ENCODE assay signal across 9 cellular contexts in the genomic region with DNA sequence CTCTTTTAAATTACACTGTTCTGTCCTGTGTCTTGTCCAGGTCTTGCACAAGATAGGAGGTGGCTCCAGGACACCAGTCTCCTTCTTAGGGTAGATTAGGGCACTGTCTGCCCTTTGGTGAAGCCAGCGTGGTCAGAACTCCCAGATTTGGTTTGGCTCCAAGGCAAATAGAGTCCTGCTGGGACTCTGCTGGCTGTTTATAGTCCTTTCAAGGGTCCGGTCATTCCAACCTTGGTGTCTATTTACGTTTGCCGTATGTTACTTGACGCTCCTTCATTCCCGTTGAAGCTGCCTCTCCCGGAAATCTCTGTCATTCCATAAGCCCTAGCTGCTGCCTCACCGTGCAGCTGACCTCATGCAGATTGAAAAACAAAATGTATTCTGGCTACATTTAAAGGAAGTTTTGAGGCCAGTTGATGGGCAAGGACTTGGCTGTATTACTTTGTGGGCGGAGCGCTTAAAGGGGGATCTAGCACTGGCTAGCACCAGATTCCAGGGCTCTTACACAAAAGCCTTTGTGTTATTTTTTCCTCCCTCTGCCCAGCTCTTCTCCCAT.
A peak's percentile ranks its signal among the peaks of the same experiment; 100 is the strongest.
DNase-seq lines count a peak whose midpoint lies in the region; ATAC-seq lines count a peak whose summit lies in the region.
"Had no signal": no experiment of that assay in that cellular context is flagged by ENCODE, and none has a peak within 500 bp of the region (broad histone marks: within the 10 kb centered on the region; RNA-seq: fewer than 3 reads in every experiment).

No MANE protein-coding gene starts in this region.

- peak overlapping the region; percentile 100 for H3K27ac ChIP-seq in substantia nigra (ENCODE audit: low read depth, low read length, poor library complexity, severe bottlenecking)

- ATAC-seq in left lobe of liver (peak; percentile 91), HG02678 (IDR thresholded peaks at IDR 0.05; ENCODE audit: unreplicated experiment) (no peak), HG03108 (IDR thresholded peaks at IDR 0.05; ENCODE audit: unreplicated experiment) (no peak)
- ATAC-seq: HCT116 had no signal

- peak; percentile 96 for DNase-seq in HS-27A (ENCODE audit: low read depth)
- DNase-seq in cerebellar cortex (ENCODE audit: low spot score): peak; percentile 40
- DNase-seq in left lobe of liver (ENCODE audit: low spot score): peak; percentile 60
- DNase-seq in substantia nigra (lab: John Stamatoyannopoulos, UW): peak in 48 of 49 donors; percentile 24 to 90 (median 74)
- DNase-seq in NCI-H187 treated with DMSO at 0.1 percent for 48 hours (lab: John Stamatoyannopoulos, UW): no peak
- DNase-seq in Kasumi-1 (lab: John Stamatoyannopoulos, UW): no peak

Comparison
In these comparisons a context has a peak if more than half of its experiments do, and no peak if none do; other contexts are left out.
1. DNase-seq: peak in HS-27A (single experiment), cerebellar cortex (single experiment), left lobe of liver (single experiment) and substantia nigra (48 of 49); none in NCI-H187 treated with DMSO at 0.1 percent for 48 hours (single experiment) and Kasumi-1 (0 of 2).